In the genomic region with DNA sequence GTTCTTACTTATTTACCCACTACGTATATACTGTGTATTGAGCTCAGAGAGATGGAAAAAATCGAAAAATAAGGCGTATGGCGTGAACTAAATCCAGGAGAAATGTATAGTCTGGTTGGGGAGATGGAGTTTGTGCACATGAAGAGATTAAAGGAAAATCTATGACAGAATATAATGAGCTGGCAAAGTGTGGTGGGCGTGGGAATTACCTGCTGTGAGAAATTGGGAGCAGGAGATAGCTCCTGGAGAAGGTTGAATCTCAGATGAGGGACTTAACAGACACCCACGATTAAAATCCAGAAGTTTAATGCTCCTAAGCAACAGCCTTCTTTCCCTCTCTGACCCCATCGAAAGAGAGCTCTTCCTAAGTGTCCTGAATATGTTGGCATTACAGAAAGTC, we compare ENCODE assay signal across 10 cellular contexts.
"Had no signal": no experiment of that assay in that cellular context is flagged by ENCODE, and none has a peak within 500 bp of the region (broad histone marks: within the 10 kb centered on the region; RNA-seq: fewer than 3 reads in every experiment).

No MANE protein-coding gene starts in this region.

- H3K4me1 ChIP-seq: HAP-1 had no signal

- H3K27ac ChIP-seq: GM23248 had no signal

- H3K27ac Mint-ChIP-seq: GM23338, HFFc6 had no signal

- H3K9ac ChIP-seq: GM23248 had no signal

- H3K4me3 ChIP-seq: GM23248, GM23338, HAP-1 had no signal

- H3K36me3 ChIP-seq: HAP-1 had no signal

- FAIRE-seq: H1, H54 had no signal

- DNase-seq: GM23248, GOT3, H7, H9, HCEC 1CT, HFFc6 had no signal

- H3K4me3 Mint-ChIP-seq: GM23338, H9, HFFc6 had no signal

- H3K9me3 ChIP-seq: HAP-1 had no signal

- H3K9me3 Mint-ChIP-seq: GM23338, H9, HFFc6 had no signal
